21 cellular contexts compared by ENCODE assay signal in genomic region chr11:8749202-8749601, GRCh38.
"Had no signal": no experiment of that assay in that cellular context is flagged by ENCODE, and none has a peak within 500 bp of the region (broad histone marks: within the 10 kb centered on the region; RNA-seq: fewer than 3 reads in every experiment).

No MANE protein-coding gene starts in this region.

- H3K4me3 ChIP-seq: breast epithelium, smooth muscle cell, stomach, testis, upper lobe of right lung had no signal

- H3K9me3 ChIP-seq: stomach, testis, upper lobe of right lung had no signal

- H3K27ac ChIP-seq: breast epithelium, testis, upper lobe of right lung, WERI-Rb-1 had no signal

- ATAC-seq: activated T-cell treated with anti-CD3 and anti-CD28 coated beads, Interleukin-2, amount 50 U/mL, for 72 hours; stimulated activated effector memory CD8-positive, alpha-beta T cell treated with anti-CD3 and anti-CD28 coated beads, Interleukin-12 subunit alpha, Interleukin-12 subunit beta, amount 100 ng/mL, for 72 hours; T-helper 17 cell; upper lobe of right lung had no signal

- H3K27me3 ChIP-seq: breast epithelium, stomach, testis, upper lobe of right lung had no signal

- DNase-seq: activated CD4-positive, alpha-beta T cell treated with anti-CD3 and anti-CD28 coated beads for 1 hour; activated CD8-positive, alpha-beta memory T cell treated with anti-CD3 and anti-CD28 coated beads for 24 hours; activated CD8-positive, alpha-beta memory T cell treated with anti-CD3 and anti-CD28 coated beads, Interleukin-2, amount 50 U/mL, for 48 hours; activated effector memory CD4-positive, alpha-beta T cell treated with anti-CD3 and anti-CD28 coated beads, Interleukin-2, amount 50 U/mL, for 16 hours; activated T-cell treated with anti-CD3 and anti-CD28 coated beads, Interleukin-2, amount 50 U/mL, for 72 hours; cerebellar nuclear complex; effector CD8-positive, alpha-beta T cell; foreskin fibroblast; hypothalamus; mesendoderm; nucleus accumbens; posterior cingulate gyrus; stimulated activated CD4-positive, alpha-beta T cell treated with anti-CD3 and anti-CD28 coated beads, Interleukin-4, amount 100 ng/mL, for 24 hours; stomach; T-helper 17 cell; testis; upper lobe of right lung; WERI-Rb-1 had no signal

- H3K4me1 ChIP-seq: breast epithelium, testis, upper lobe of right lung had no signal

- H3K36me3 ChIP-seq: breast epithelium, upper lobe of right lung had no signal
